Comparison of ENCODE assay signal across 14 cellular contexts in the genomic region with DNA sequence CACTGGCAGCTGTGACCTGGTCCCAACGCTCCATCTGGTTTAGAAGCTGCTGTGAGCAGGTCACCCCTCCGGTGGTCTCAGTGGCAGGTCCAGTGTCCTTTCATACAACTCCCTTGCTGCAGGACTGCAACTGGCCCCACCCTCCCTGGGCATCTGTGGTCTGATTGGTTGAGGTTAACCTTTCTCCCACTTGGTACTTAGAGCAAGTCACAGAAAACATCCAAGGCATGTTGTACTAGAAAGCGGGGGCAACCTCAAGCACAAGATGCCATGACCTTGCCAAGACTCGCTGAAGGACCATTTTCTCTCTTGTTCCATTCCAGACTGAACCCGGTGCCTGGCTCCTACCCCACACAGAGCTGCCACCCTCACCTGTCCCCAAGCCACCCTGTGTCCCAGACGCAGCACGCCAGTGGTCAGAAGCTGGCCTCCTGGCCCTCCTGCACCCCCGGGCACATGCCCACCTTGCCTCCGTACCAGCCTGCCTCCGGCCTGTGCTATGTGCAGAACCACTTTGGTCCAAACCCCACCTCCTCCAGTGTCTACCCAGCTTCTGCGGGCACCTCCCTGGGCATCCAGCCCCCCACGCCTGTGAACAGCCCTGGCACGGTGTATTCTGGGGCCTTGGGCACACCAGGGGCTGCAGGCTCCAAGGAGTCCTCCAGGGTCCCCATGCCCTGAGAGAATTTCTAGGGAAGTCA.
"Had no signal": no experiment of that assay in that cellular context is flagged by ENCODE, and none has a peak within 500 bp of the region (broad histone marks: within the 10 kb centered on the region; RNA-seq: fewer than 3 reads in every experiment).

No MANE protein-coding gene starts in this region.

- H3K27ac ChIP-seq: body of pancreas, gastroesophageal sphincter, hepatocyte had no signal

- H3K4me1 Mint-ChIP-seq: central memory CD8-positive, alpha-beta T cell had no signal

- H3K4me3 Mint-ChIP-seq: central memory CD8-positive, alpha-beta T cell; dendritic cell treated with granulocyte-macrophage colony-stimulating factor and Interleukin-4, amounts not matched to agents 40 ng/mL and 50 ng/mL, for 4 days; natural killer cell; stimulated activated naive CD8-positive, alpha-beta T cell treated with anti-CD3 and anti-CD28 coated beads, Interleukin-15, amount 100 ng/mL, for 72 hours had no signal

- H3K27ac Mint-ChIP-seq: dendritic cell treated with granulocyte-macrophage colony-stimulating factor and Interleukin-4, amounts not matched to agents 40 ng/mL and 50 ng/mL, for 4 days; stimulated activated naive CD8-positive, alpha-beta T cell treated with anti-CD3 and anti-CD28 coated beads, Interleukin-15, amount 100 ng/mL, for 72 hours had no signal

- H3K27me3 Mint-ChIP-seq: central memory CD8-positive, alpha-beta T cell; dendritic cell treated with granulocyte-macrophage colony-stimulating factor and Interleukin-4, amounts not matched to agents 40 ng/mL and 50 ng/mL, for 4 days; stimulated activated naive CD8-positive, alpha-beta T cell treated with anti-CD3 and anti-CD28 coated beads, Interleukin-15, amount 100 ng/mL, for 72 hours had no signal

- DNase-seq: activated CD4-positive, alpha-beta T cell treated with anti-CD3 and anti-CD28 coated beads for 1 hour; activated CD4-positive, alpha-beta T cell treated with anti-CD3 and anti-CD28 coated beads, Interleukin-2, amount 50 U/mL, for 48 hours; activated T-cell treated with anti-CD3 and anti-CD28 coated beads, Interleukin-2, amount 50 U/mL, for 48 hours; amniotic stem cell; body of pancreas; natural killer cell; stimulated activated CD4-positive, alpha-beta T cell treated with anti-CD3 and anti-CD28 coated beads, Interleukin-4, amount 100 ng/mL, for 1 hour; stimulated activated CD8-positive, alpha-beta memory T cell treated with anti-CD3 and anti-CD28 coated beads, Interleukin-4, amount 100 ng/mL, for 48 hours; stimulated activated naive CD8-positive, alpha-beta T cell treated with anti-CD3 and anti-CD28 coated beads, Interleukin-15, amount 100 ng/mL, for 72 hours; T-helper 9 cell had no signal

- H3K27me3 ChIP-seq: body of pancreas, gastroesophageal sphincter, hepatocyte had no signal

- H3K9me3 ChIP-seq: body of pancreas, gastroesophageal sphincter had no signal

- ATAC-seq: body of pancreas, gastroesophageal sphincter, natural killer cell had no signal

- H3K9me3 Mint-ChIP-seq: central memory CD8-positive, alpha-beta T cell; dendritic cell treated with granulocyte-macrophage colony-stimulating factor and Interleukin-4, amounts not matched to agents 40 ng/mL and 50 ng/mL, for 4 days; natural killer cell; stimulated activated naive CD8-positive, alpha-beta T cell treated with anti-CD3 and anti-CD28 coated beads, Interleukin-15, amount 100 ng/mL, for 72 hours had no signal

- H2AFZ ChIP-seq: hepatocyte had no signal

- H3K36me3 Mint-ChIP-seq: natural killer cell had no signal

- H3K4me3 ChIP-seq: body of pancreas, gastroesophageal sphincter, hepatocyte had no signal

- H3K4me2 ChIP-seq: hepatocyte had no signal
